In the genomic region with DNA sequence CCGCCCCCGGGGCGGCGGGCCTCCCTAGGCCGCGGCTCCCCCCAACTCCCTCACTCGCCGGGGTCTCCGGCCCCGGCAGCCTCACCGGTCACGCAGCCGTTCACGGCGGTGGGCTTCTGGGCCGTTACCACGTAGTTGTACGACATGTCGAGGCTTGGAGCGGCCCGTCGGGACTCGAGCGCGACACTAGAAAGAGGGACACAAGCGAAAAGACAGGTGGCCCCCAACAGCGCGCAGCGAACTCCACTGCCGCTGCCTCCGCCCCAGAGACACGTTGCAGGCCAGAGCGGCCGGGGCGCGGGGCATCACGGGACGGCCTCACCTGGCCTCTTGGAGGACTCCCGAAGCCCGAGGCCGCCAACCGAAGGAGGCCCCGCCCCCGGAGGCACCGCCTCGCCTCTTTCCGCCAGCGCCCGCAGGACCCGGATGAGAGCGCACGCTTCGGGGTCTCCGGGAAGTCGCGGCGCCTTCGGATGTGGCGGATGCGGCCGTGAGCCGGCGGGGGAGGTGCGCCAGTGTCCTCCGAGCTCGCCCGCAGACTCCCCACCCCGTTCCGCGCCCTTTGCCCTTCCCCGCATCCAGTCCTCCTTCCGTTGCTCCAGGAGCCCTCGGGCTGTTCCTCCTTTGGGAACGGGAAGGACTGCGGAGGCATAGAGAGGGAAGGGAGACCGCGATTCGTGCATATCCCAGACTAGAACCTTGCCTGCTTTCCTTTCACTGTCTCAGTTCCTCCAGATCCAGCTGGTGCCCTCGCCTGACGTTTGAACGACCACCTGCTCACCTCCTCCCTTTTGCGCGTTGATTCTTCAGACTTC, we compare ENCODE assay signal across 1 cellular context.
TF ChIP-seq lines count a peak whose summit lies in the region.

A gene (minus strand): TSS at position 283 of the 815 bp plus-strand sequence. CDS start 137 bp downstream, at position 146.
A gene with protein sequence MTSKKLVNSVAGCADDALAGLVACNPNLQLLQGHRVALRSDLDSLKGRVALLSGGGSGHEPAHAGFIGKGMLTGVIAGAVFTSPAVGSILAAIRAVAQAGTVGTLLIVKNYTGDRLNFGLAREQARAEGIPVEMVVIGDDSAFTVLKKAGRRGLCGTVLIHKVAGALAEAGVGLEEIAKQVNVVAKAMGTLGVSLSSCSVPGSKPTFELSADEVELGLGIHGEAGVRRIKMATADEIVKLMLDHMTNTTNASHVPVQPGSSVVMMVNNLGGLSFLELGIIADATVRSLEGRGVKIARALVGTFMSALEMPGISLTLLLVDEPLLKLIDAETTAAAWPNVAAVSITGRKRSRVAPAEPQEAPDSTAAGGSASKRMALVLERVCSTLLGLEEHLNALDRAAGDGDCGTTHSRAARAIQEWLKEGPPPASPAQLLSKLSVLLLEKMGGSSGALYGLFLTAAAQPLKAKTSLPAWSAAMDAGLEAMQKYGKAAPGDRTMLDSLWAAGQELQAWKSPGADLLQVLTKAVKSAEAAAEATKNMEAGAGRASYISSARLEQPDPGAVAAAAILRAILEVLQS (plus strand): TSS at position 406 of the 815 bp plus-strand sequence. CDS start 1,501 bp downstream, outside the sequence.

TF ChIP-seq in SK-N-SH, 30 proteins besides CTCF, POLR2A, EP300 and RAD21 (continued from another document):
- TF ChIP-seq, protein P1, sequence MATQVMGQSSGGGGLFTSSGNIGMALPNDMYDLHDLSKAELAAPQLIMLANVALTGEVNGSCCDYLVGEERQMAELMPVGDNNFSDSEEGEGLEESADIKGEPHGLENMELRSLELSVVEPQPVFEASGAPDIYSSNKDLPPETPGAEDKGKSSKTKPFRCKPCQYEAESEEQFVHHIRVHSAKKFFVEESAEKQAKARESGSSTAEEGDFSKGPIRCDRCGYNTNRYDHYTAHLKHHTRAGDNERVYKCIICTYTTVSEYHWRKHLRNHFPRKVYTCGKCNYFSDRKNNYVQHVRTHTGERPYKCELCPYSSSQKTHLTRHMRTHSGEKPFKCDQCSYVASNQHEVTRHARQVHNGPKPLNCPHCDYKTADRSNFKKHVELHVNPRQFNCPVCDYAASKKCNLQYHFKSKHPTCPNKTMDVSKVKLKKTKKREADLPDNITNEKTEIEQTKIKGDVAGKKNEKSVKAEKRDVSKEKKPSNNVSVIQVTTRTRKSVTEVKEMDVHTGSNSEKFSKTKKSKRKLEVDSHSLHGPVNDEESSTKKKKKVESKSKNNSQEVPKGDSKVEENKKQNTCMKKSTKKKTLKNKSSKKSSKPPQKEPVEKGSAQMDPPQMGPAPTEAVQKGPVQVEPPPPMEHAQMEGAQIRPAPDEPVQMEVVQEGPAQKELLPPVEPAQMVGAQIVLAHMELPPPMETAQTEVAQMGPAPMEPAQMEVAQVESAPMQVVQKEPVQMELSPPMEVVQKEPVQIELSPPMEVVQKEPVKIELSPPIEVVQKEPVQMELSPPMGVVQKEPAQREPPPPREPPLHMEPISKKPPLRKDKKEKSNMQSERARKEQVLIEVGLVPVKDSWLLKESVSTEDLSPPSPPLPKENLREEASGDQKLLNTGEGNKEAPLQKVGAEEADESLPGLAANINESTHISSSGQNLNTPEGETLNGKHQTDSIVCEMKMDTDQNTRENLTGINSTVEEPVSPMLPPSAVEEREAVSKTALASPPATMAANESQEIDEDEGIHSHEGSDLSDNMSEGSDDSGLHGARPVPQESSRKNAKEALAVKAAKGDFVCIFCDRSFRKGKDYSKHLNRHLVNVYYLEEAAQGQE (IDR thresholded peaks at IDR 0.05; ENCODE audit: low read depth, low read length): no peak; the same call in 1 of the 2 replicates
- TF ChIP-seq JUND (IDR thresholded peaks at IDR 0.05) (no peak), ELF1 (IDR thresholded peaks at IDR 0.05) (peak; percentile 59), EZH2phosphoT487 (IDR thresholded peaks at IDR 0.05; ENCODE audit: borderline replicate concordance, low read depth) (no peak), YY1 (IDR thresholded peaks at IDR 0.05; ENCODE audit: low read depth) (peak; percentile 38; the same call in 1 of the 2 replicates), POLR2AphosphoS5 (IDR thresholded peaks at IDR 0.05; ENCODE audit: low read depth, low read length) (peak; percentile 97), TCF12 (IDR thresholded peaks at IDR 0.05) (peak; percentile 48; the same call in 1 of the 2 replicates), SMC3 (IDR thresholded peaks at IDR 0.05; ENCODE audit: low read depth, low read length) (no peak), RFX5 (IDR thresholded peaks at IDR 0.05; ENCODE audit: low read length) (no peak), FOXM1 (IDR thresholded peaks at IDR 0.05; ENCODE audit: low read depth) (no peak)
- TF ChIP-seq, protein P2, sequence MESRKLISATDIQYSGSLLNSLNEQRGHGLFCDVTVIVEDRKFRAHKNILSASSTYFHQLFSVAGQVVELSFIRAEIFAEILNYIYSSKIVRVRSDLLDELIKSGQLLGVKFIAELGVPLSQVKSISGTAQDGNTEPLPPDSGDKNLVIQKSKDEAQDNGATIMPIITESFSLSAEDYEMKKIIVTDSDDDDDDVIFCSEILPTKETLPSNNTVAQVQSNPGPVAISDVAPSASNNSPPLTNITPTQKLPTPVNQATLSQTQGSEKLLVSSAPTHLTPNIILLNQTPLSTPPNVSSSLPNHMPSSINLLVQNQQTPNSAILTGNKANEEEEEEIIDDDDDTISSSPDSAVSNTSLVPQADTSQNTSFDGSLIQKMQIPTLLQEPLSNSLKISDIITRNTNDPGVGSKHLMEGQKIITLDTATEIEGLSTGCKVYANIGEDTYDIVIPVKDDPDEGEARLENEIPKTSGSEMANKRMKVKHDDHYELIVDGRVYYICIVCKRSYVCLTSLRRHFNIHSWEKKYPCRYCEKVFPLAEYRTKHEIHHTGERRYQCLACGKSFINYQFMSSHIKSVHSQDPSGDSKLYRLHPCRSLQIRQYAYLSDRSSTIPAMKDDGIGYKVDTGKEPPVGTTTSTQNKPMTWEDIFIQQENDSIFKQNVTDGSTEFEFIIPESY (IDR thresholded peaks at IDR 0.05; ENCODE audit: borderline replicate concordance, low read depth): no peak
- TF ChIP-seq, protein P3, sequence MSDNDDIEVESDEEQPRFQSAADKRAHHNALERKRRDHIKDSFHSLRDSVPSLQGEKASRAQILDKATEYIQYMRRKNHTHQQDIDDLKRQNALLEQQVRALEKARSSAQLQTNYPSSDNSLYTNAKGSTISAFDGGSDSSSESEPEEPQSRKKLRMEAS (IDR thresholded peaks at IDR 0.05; ENCODE audit: low read depth): peak; percentile 91
